Comparison of ENCODE assay signal across 27 cellular contexts in genomic region chr18:934518-935123, GRCh38. TPM values are rescaled to one million over a fixed set of nuclear protein-coding genes. Genes with fewer than 3 reads are reported as not detected.
DNase-seq lines count a peak whose midpoint lies in the region; ATAC-seq and TF ChIP-seq lines count a peak whose summit lies in the region.
"Had no signal": no experiment of that assay in that cellular context is flagged by ENCODE, and none has a peak within 500 bp of the region (broad histone marks: within the 10 kb centered on the region; RNA-seq: fewer than 3 reads in every experiment).

No MANE protein-coding gene starts in this region.

- peaks cover 11% of the 10 kb centered on the region for H3K27me3 Mint-ChIP-seq in nephron progenitor cell (ENCODE audit: low read depth, poor library complexity)

- H3K4me3 ChIP-seq in choroid plexus epithelial cell (ENCODE audit: low read depth, low read length) (no peak overlapping the region), mucosa of descending colon (no peak overlapping the region)
- H3K4me3 ChIP-seq: cardiac muscle cell, spleen, tibial nerve had no signal

- H3K4me3 Mint-ChIP-seq in nephron progenitor cell: no peak overlapping the region
- H3K4me3 Mint-ChIP-seq: activated naive CD4-positive, alpha-beta T cell treated with anti-CD3 and anti-CD28 coated beads, Interleukin-2, amount 10 ng/mL, durations not matched to agents 7 days and 5 days; dendritic cell treated with granulocyte-macrophage colony-stimulating factor and Interleukin-4, amounts not matched to agents 40 ng/mL and 50 ng/mL, for 4 days; HFFc6 had no signal

- peaks cover 10% of the 10 kb centered on the region for H3K4me1 Mint-ChIP-seq in nephron progenitor cell
- H3K4me1 Mint-ChIP-seq: activated naive CD4-positive, alpha-beta T cell treated with anti-CD3 and anti-CD28 coated beads, Interleukin-2, amount 10 ng/mL, durations not matched to agents 7 days and 5 days had no signal

- no peaks in the 10 kb centered on the region for H3K36me3 Mint-ChIP-seq in nephron progenitor cell (ENCODE audit: low read depth)
- H3K36me3 Mint-ChIP-seq: activated naive CD4-positive, alpha-beta T cell treated with anti-CD3 and anti-CD28 coated beads, Interleukin-2, amount 10 ng/mL, durations not matched to agents 7 days and 5 days had no signal

- ATAC-seq in mucosa of descending colon: no peak
- ATAC-seq in GM19023 (IDR thresholded peaks at IDR 0.05; ENCODE audit: unreplicated experiment): no peak
- ATAC-seq: stimulated activated naive CD8-positive, alpha-beta T cell treated with anti-CD3 and anti-CD28 coated beads, Interleukin-15, Interleukin-2, amounts not matched to agents 100 U/mL and 50 U/mL, for 24 hours had no signal

- H3K27ac Mint-ChIP-seq in nephron progenitor cell: no peak overlapping the region
- H3K27ac Mint-ChIP-seq: activated naive CD4-positive, alpha-beta T cell treated with anti-CD3 and anti-CD28 coated beads, Interleukin-2, amount 10 ng/mL, durations not matched to agents 7 days and 5 days; dendritic cell treated with granulocyte-macrophage colony-stimulating factor and Interleukin-4, amounts not matched to agents 40 ng/mL and 50 ng/mL, for 4 days; HFFc6 had no signal

- no peaks in the 10 kb centered on the region for H3K4me1 ChIP-seq in mucosa of descending colon (ENCODE audit: low read depth)
- H3K4me1 ChIP-seq: spleen, tibial nerve had no signal

- no peaks in the 10 kb centered on the region for H3K9me3 ChIP-seq in mucosa of descending colon
- H3K9me3 ChIP-seq: SK-N-SH, spleen, tibial nerve had no signal

- no peaks in the 10 kb centered on the region for H3K9me3 Mint-ChIP-seq in nephron progenitor cell
- H3K9me3 Mint-ChIP-seq: activated naive CD4-positive, alpha-beta T cell treated with anti-CD3 and anti-CD28 coated beads, Interleukin-2, amount 10 ng/mL, durations not matched to agents 7 days and 5 days; dendritic cell treated with granulocyte-macrophage colony-stimulating factor and Interleukin-4, amounts not matched to agents 40 ng/mL and 50 ng/mL, for 4 days had no signal

- no peaks in the 10 kb centered on the region for H3K36me3 ChIP-seq in mucosa of descending colon (ENCODE audit: low read depth)
- H3K36me3 ChIP-seq: cardiac muscle cell, spleen, tibial nerve had no signal

- peak; percentile 53 for DNase-seq in NCI-H510A treated with DMSO at 0.1 percent for 48 hours (lab: John Stamatoyannopoulos, UW)
- no peak for DNase-seq in NCI-H510A (lab: John Stamatoyannopoulos, UW)
- DNase-seq in NCI-H2196 (lab: John Stamatoyannopoulos, UW; ENCODE audit: unreplicated experiment): peak; percentile 86
- peak; percentile 3 for DNase-seq in choroid plexus epithelial cell (ENCODE audit: low read depth)
- DNase-seq in mucosa of descending colon: no peak
- no peak for DNase-seq in nephron progenitor cell
- no peak for DNase-seq in nucleus accumbens (lab: John Stamatoyannopoulos, UW)
- DNase-seq: ACHN; activated CD4-positive, alpha-beta T cell treated with anti-CD3 and anti-CD28 coated beads for 48 hours; activated naive CD4-positive, alpha-beta T cell treated with anti-CD3 and anti-CD28 coated beads, Interleukin-2, amount 10 ng/mL, durations not matched to agents 7 days and 5 days; C1 segment of cervical spinal cord; GDM1; HFFc6; mammary epithelial cell; NCI-H446 treated with DMSO at 0.1 percent for 48 hours; occipital lobe; SK-N-SH; spleen; stimulated activated CD4-positive, alpha-beta T cell treated with anti-CD3 and anti-CD28 coated beads, Interleukin-4, amount 100 ng/mL, for 24 hours; stimulated activated naive CD8-positive, alpha-beta T cell treated with anti-CD3 and anti-CD28 coated beads, Interleukin-15, Interleukin-2, amounts not matched to agents 100 U/mL and 50 U/mL, for 24 hours; T-helper 2 cell had no signal

- no peak for TF ChIP-seq CTCF in choroid plexus epithelial cell (conservative IDR thresholded peaks at IDR 0.05; ENCODE audit: low read depth, low read length)
- TF ChIP-seq CTCF in mucosa of descending colon (IDR thresholded peaks at IDR 0.05): no peak
- no peak for TF ChIP-seq CTCF in nephron progenitor cell (IDR thresholded peaks at IDR 0.05)

- intact Hi-C loops in mucosa of descending colon (cut with DNase I, micrococcal nuclease): no loop called here

RNA-seq across cellular contexts. Expression of gene ADCYAP1, which starts 29.9 kb away (rescaled TPM):
- total RNA-seq in mucosa of descending colon: 1 to 10 TPM in 1 of 3 donors, under 1 TPM in 2; 0.17 to 3.4 (median 0.41) TPM
- total RNA-seq: cardiac muscle cell, HFFc6, HT1080, kidney epithelial cell, mammary epithelial cell had no signal

Comparison
In these comparisons a context has a peak if more than half of its experiments do, and no peak if none do; other contexts are left out.
1. DNase-seq: peak in NCI-H510A treated with DMSO at 0.1 percent for 48 hours (single experiment), NCI-H2196 (single experiment) and choroid plexus epithelial cell (single experiment); none in NCI-H510A (single experiment), mucosa of descending colon (0 of 3), nephron progenitor cell (single experiment) and nucleus accumbens (0 of 56).